Comparison of ENCODE assay signal across 23 cellular contexts in genomic region chr2:240223631-240224030, GRCh38.
"Had no signal": no experiment of that assay in that cellular context is flagged by ENCODE, and none has a peak within 500 bp of the region (broad histone marks: within the 10 kb centered on the region; RNA-seq: fewer than 3 reads in every experiment).

No MANE protein-coding gene starts in this region.

- H3K27me3 ChIP-seq: neural progenitor cell, thyroid gland, vagina had no signal

- H3K4me3 ChIP-seq: esophagus squamous epithelium, gastroesophageal sphincter, left lung, lower lobe of right lung, neural progenitor cell, psoas muscle, thyroid gland, vagina had no signal

- H3K9me3 ChIP-seq: esophagus squamous epithelium, left lung, lower lobe of right lung, psoas muscle, thyroid gland, vagina had no signal

- H3K27ac ChIP-seq: esophagus squamous epithelium, gastroesophageal sphincter, left lung, lower lobe of right lung, neural progenitor cell, parathyroid adenoma, psoas muscle, thyroid gland, vagina had no signal

- H3K36me3 Mint-ChIP-seq: memory B cell; neural progenitor cell; stimulated activated effector memory CD8-positive, alpha-beta T cell treated with anti-CD3 and anti-CD28 coated beads, Interleukin-12 subunit alpha, Interleukin-12 subunit beta, amount 100 ng/mL, for 72 hours; type B pancreatic cell had no signal

- H3K4me1 Mint-ChIP-seq: memory B cell, neural progenitor cell had no signal

- H3K4me1 ChIP-seq: esophagus squamous epithelium, gastroesophageal sphincter, left lung, lower lobe of right lung, neural progenitor cell, parathyroid adenoma, psoas muscle, vagina had no signal

- DNase-seq: cerebellar nuclear complex; dermis blood vessel endothelial cell; esophagus squamous epithelium; foreskin fibroblast; glutamatergic neuron; lower lobe of right lung; midbrain; occipital lobe; psoas muscle; small intestine; stimulated activated CD4-positive, alpha-beta T cell treated with anti-CD3 and anti-CD28 coated beads, Interleukin-12 subunit alpha, Interleukin-12 subunit beta, amount 100 ng/mL, for 4 hours; substantia nigra; thyroid gland had no signal

- H3K9ac ChIP-seq: neural progenitor cell, parathyroid adenoma had no signal

- H3K27ac Mint-ChIP-seq: memory B cell; natural killer cell treated with Interleukin-12 subunit alpha and Interleukin-12 subunit beta and Interleukin-15 and Interleukin-18, amount 100 ng/mL, for 72 hours; neural progenitor cell; stimulated activated effector memory CD8-positive, alpha-beta T cell treated with anti-CD3 and anti-CD28 coated beads, Interleukin-12 subunit alpha, Interleukin-12 subunit beta, amount 100 ng/mL, for 72 hours; stimulated activated naive CD8-positive, alpha-beta T cell treated with anti-CD3 and anti-CD28 coated beads, Interleukin-15, Interleukin-2, amounts not matched to agents 100 ng/mL and 50 ng/mL, for 24 hours; type B pancreatic cell had no signal

- H3K4me3 Mint-ChIP-seq: memory B cell; natural killer cell treated with Interleukin-12 subunit alpha and Interleukin-12 subunit beta and Interleukin-15 and Interleukin-18, amount 100 ng/mL, for 72 hours; neural progenitor cell; stimulated activated effector memory CD8-positive, alpha-beta T cell treated with anti-CD3 and anti-CD28 coated beads, Interleukin-12 subunit alpha, Interleukin-12 subunit beta, amount 100 ng/mL, for 72 hours; stimulated activated naive CD8-positive, alpha-beta T cell treated with anti-CD3 and anti-CD28 coated beads, Interleukin-15, Interleukin-2, amounts not matched to agents 100 ng/mL and 50 ng/mL, for 24 hours; type B pancreatic cell had no signal

- ATAC-seq: gastroesophageal sphincter; left lung; lower lobe of right lung; natural killer cell treated with Interleukin-12 subunit alpha and Interleukin-12 subunit beta and Interleukin-15 and Interleukin-18, amount 100 ng/mL, for 72 hours; stimulated activated effector memory CD8-positive, alpha-beta T cell treated with anti-CD3 and anti-CD28 coated beads, Interleukin-12 subunit alpha, Interleukin-12 subunit beta, amount 100 ng/mL, for 72 hours had no signal

- H3K36me3 ChIP-seq: esophagus squamous epithelium, gastroesophageal sphincter, left lung, lower lobe of right lung, neural progenitor cell, thyroid gland, vagina had no signal
